Comparison of ENCODE assay signal across 23 cellular contexts in genomic region chr3:76212679-76213078, GRCh38.
"Had no signal": no experiment of that assay in that cellular context is flagged by ENCODE, and none has a peak within 500 bp of the region (broad histone marks: within the 10 kb centered on the region; RNA-seq: fewer than 3 reads in every experiment).

No MANE protein-coding gene starts in this region.

- ATAC-seq: activated naive CD4-positive, alpha-beta T cell treated with anti-CD3 and anti-CD28 coated beads, Interleukin-2, amount 50 U/mL, for 72 hours; activated naive CD8-positive, alpha-beta T cell treated with anti-CD3 and anti-CD28 coated beads, Interleukin-2, amount 50 U/mL, for 24 hours; activated T-cell treated with anti-CD3 and anti-CD28 coated beads, Interleukin-2, amount 50 U/mL, for 4 hours; body of pancreas; PC-3; T-cell had no signal

- H3K4me3 ChIP-seq: ascending aorta, body of pancreas, MG63, SJSA1 had no signal

- DNase-seq: activated CD4-positive, alpha-beta memory T cell treated with anti-CD3 and anti-CD28 coated beads for 36 hours; activated CD4-positive, alpha-beta T cell treated with anti-CD3 and anti-CD28 coated beads, Interleukin-2, amount 10 ng/mL, durations not matched to agents 7 days and 5 days; activated CD4-positive, CD25-positive, alpha-beta regulatory T cell; activated CD8-positive, alpha-beta memory T cell treated with anti-CD3 and anti-CD28 coated beads for 24 hours; activated effector memory CD4-positive, alpha-beta T cell treated with anti-CD3 and anti-CD28 coated beads, Interleukin-2, amount 50 U/mL, for 16 hours; activated naive CD4-positive, alpha-beta T cell treated with Interleukin-2 at 50 U/mL for 16 hours; activated naive CD8-positive, alpha-beta T cell treated with anti-CD3 and anti-CD28 coated beads, Interleukin-2, amount 50 U/mL, for 24 hours; activated T-cell treated with anti-CD3 and anti-CD28 coated beads, Interleukin-2, amount 50 U/mL, for 4 hours; amniotic stem cell; body of pancreas; MG63; NCI-H1092; NCI-H1417; NCI-H2029; NCI-H524; PC-3; SHP77; T-cell; T-helper 2 cell; T1000 had no signal
